ENCODE assay signal across 8 cellular contexts in genomic region chr1:22673486-22674409, GRCh38. TPM values are rescaled to one million over a fixed set of nuclear protein-coding genes. Genes with fewer than 3 reads are reported as not detected.
A peak's percentile ranks its signal among the peaks of the same experiment; 100 is the strongest.
DNase-seq lines count a peak whose midpoint lies in the region; ATAC-seq and TF ChIP-seq lines count a peak whose summit lies in the region.

No MANE protein-coding gene starts in this region.

- H2BK5ac ChIP-seq in IMR-90 (ENCODE audit: low read depth, low read length, poor library complexity, severe bottlenecking): no peak overlapping the region

- H3K36me3 ChIP-seq in IMR-90 (ENCODE audit: control insufficient read depth, insufficient read depth, low read length): no peaks in the 10 kb centered on the region
- no peaks in the 10 kb centered on the region for H3K36me3 ChIP-seq in RWPE2 (ENCODE audit: low read depth)
- H3K36me3 ChIP-seq in fibroblast of lung (ENCODE audit: control insufficient read depth, insufficient read depth, low read length): no peaks in the 10 kb centered on the region

- H3K79me1 ChIP-seq in IMR-90 (ENCODE audit: low read depth in 1 of 2, low read length in 2 of 2): no peaks in the 10 kb centered on the region

- no peak overlapping the region for H3K9ac ChIP-seq in IMR-90 (ENCODE audit: low read depth, low read length)
- H3K9ac ChIP-seq in fibroblast of lung (ENCODE audit: insufficient read depth, low read length): no peak overlapping the region

- dilution Hi-C loops in IMR-90 (cut with HindIII; ENCODE audit: low sequenced_read_pairs, unreplicated experiment): no loop called here

- H3K56ac ChIP-seq in IMR-90 (ENCODE audit: extremely low read depth, insufficient read depth, low read length): no peak overlapping the region

- H4K8ac ChIP-seq in IMR-90 (ENCODE audit: low read depth in 2 of 2, low read length in 2 of 2): no peak overlapping the region

- peak overlapping the region; percentile 44 for H2AK9ac ChIP-seq in IMR-90 (replicated peaks; ENCODE audit: low read depth, low read length, poor library complexity)

- H2BK15ac ChIP-seq in IMR-90 (ENCODE audit: low read depth, low read length): no peak overlapping the region

- no peak overlapping the region for H3K27ac ChIP-seq in IMR-90 (ENCODE audit: insufficient read depth, low read length)
- no peak overlapping the region for H3K27ac ChIP-seq in RWPE2 (ENCODE audit: poor library complexity, severe bottlenecking)
- no peak overlapping the region for H3K27ac ChIP-seq in fibroblast of lung (ENCODE audit: insufficient read depth, low read length)

- intact Hi-C loops in IMR-90 (cut with micrococcal nuclease): loop anchor here (1.0 to 2.0 kb wide), 4 partner anchors 31 to 257 kb away; no protein-coding TSS in a partner anchor

- no peaks in the 10 kb centered on the region for H3K79me2 ChIP-seq in fibroblast of lung (ENCODE audit: control insufficient read depth, insufficient read depth, low read length)

- no peak overlapping the region for H4K91ac ChIP-seq in IMR-90 (ENCODE audit: insufficient read depth, low read depth, low read length)

- no peak overlapping the region for H3K18ac ChIP-seq in IMR-90 (ENCODE audit: low read depth, low read length)

- no peak overlapping the region for H4K5ac ChIP-seq in IMR-90 (ENCODE audit: low read depth, low read length)

- CTCF ChIA-PET in IMR-90 (lab: Yijun Ruan, JAX): interaction anchor here (0.8 to 1.5 kb wide), 4 partner anchors 31 to 258 kb away, joined by 3 to 4 read pairs (median 4); no protein-coding TSS in a partner anchor

- WGBS in IMR-90 (ENCODE audit: extremely low coverage in 2 of 2, insufficient read length in 1 of 2), 2 experiments: no CpG with 5 or more reads among the region's 17 CpGs

- H2AK5ac ChIP-seq in IMR-90 (ENCODE audit: low read depth, low read length): no peak overlapping the region

- peak; percentile 64 to 85 for ATAC-seq in activated CD4-positive, CD25-positive, alpha-beta regulatory T cell treated with anti-CD3 and anti-CD28 coated beads, Interleukin-2, amount 50 U/mL, for 24 hours
- ATAC-seq in IMR-90 (ENCODE audit: low read depth): peak; percentile 91
- peak; percentile 48; the same call in 2 of the 3 replicates for ATAC-seq in RWPE2 (ENCODE audit: low read depth)
- ATAC-seq in GM19324 (IDR thresholded peaks at IDR 0.05; ENCODE audit: low FRiP score, unreplicated experiment): no peak

- no peaks in the 10 kb centered on the region for H3K9me3 ChIP-seq in IMR-90 (ENCODE audit: control insufficient read depth, insufficient read depth, low read length)
- H3K9me3 ChIP-seq in RWPE2 (ENCODE audit: severe bottlenecking): no peaks in the 10 kb centered on the region
- no peaks in the 10 kb centered on the region for H3K9me3 ChIP-seq in fibroblast of lung (ENCODE audit: control insufficient read depth, insufficient read depth, low read depth, low read length)

- in situ Hi-C loops in IMR-90 (cut with MboI; ENCODE audit: low sequenced_read_pairs): loop anchor here (5.0 kb wide), 1 partner anchor 249 kb away; no protein-coding TSS in a partner anchor

- BruUV-seq in IMR-90 (replicated peaks; lab: Mats Ljungman, UMichigan): no TSS peak

- H3K14ac ChIP-seq in IMR-90 (replicated peaks; ENCODE audit: low read depth, low read length): no peak overlapping the region

- POLR2A ChIA-PET in IMR-90 (lab: Charles Lee; ENCODE audit: unreplicated experiment): no interaction called here

- peak; percentile 96 for TF ChIP-seq RAD21 in IMR-90 (IDR thresholded peaks at IDR 0.05; ENCODE audit: low read length)

- H2AFZ ChIP-seq in IMR-90 (replicated peaks; ENCODE audit: low read length, poor library complexity) (no peak overlapping the region), fibroblast of lung (ENCODE audit: low read length) (no peak overlapping the region)

- H3K27me3 ChIP-seq in IMR-90 (ENCODE audit: control insufficient read depth, insufficient read depth, low read length): peaks cover 42% of the 10 kb centered on the region
- peaks cover 4% of the 10 kb centered on the region for H3K27me3 ChIP-seq in RWPE2 (ENCODE audit: insufficient read depth, poor library complexity, severe bottlenecking)
- peaks cover 28% of the 10 kb centered on the region for H3K27me3 ChIP-seq in fibroblast of lung (ENCODE audit: control insufficient read depth, insufficient read depth, low read length)

- TF ChIP-seq POLR2A in IMR-90 (IDR thresholded peaks at IDR 0.05; ENCODE audit: low read depth, low read length): no peak

- H3K4me3 ChIP-seq in IMR-90 (ENCODE audit: insufficient read depth, low read depth, low read length) (no peak overlapping the region), RWPE2 (ENCODE audit: severe bottlenecking) (no peak overlapping the region), fibroblast of lung (replicated peaks in 1 of 4; ENCODE audit: control extremely low read depth in 1 of 4, insufficient read depth in 1 of 4, low read depth in 3 of 4, low read length in 4 of 4) (no peak overlapping the region)

- no peak overlapping the region for H3K23ac ChIP-seq in IMR-90 (ENCODE audit: low read depth, low read length)

- DNase-seq in activated CD4-positive, CD25-positive, alpha-beta regulatory T cell (lab: John Stamatoyannopoulos, UW): no peak
- DNase-seq in IMR-90 (peak; percentile 74), RWPE2 (ENCODE audit: low spot score) (no peak), fibroblast of lung (ENCODE audit: low read depth in 2 of 2) (peak; percentile 49 to 70), nucleus accumbens (lab: John Stamatoyannopoulos, UW) (peak in 30 of 56 donors; percentile 1 to 79 (median 25)), cortex of kidney (lab: John Stamatoyannopoulos, UW) (no peak)

- H3K4ac ChIP-seq in IMR-90 (ENCODE audit: low read depth, low read length): no peak overlapping the region

- H3K4me2 ChIP-seq in IMR-90 (ENCODE audit: low read depth, low read length) (no peak overlapping the region), fibroblast of lung (ENCODE audit: extremely low read depth, insufficient read depth, low read length) (no peak overlapping the region)

- H2BK20ac ChIP-seq in IMR-90 (ENCODE audit: low read depth, low read length): no peak overlapping the region

- H4K20me1 ChIP-seq in IMR-90 (ENCODE audit: insufficient read depth, low read length): no peaks in the 10 kb centered on the region
- no peaks in the 10 kb centered on the region for H4K20me1 ChIP-seq in fibroblast of lung (ENCODE audit: control insufficient read depth, extremely low read depth, insufficient read depth, low read length)

- no peaks in the 10 kb centered on the region for H3K9me1 ChIP-seq in IMR-90 (ENCODE audit: insufficient read depth, low read length)

- H2BK120ac ChIP-seq in IMR-90 (ENCODE audit: low read depth, low read length): no peak overlapping the region

- H3K4me1 ChIP-seq in IMR-90 (ENCODE audit: control insufficient read depth, insufficient read depth, low read length) (no peaks in the 10 kb centered on the region), RWPE2 (ENCODE audit: insufficient read depth, poor library complexity, severe bottlenecking) (no peaks in the 10 kb centered on the region), fibroblast of lung (ENCODE audit: control insufficient read depth, extremely low read depth, insufficient read depth, low read length) (no peaks in the 10 kb centered on the region)

- TF ChIP-seq CTCF in IMR-90 (conservative IDR thresholded peaks at IDR 0.05; ENCODE audit: low read depth, low read length): peak; percentile 96
- peak; percentile 79 for TF ChIP-seq CTCF in RWPE2 (IDR thresholded peaks at IDR 0.05; ENCODE audit: poor library complexity, severe bottlenecking)
- peak; percentile 80 to 86 for TF ChIP-seq CTCF in fibroblast of lung (conservative IDR thresholded peaks at IDR 0.05 in 1 of 2, IDR thresholded peaks at IDR 0.05 in 1 of 2; ENCODE audit: low read depth in 1 of 2, low read length in 2 of 2)

TF ChIP-seq in IMR-90, 13 proteins besides CTCF, POLR2A, EP300 and RAD21:
- peak; percentile 97 for TF ChIP-seq SMC3 (IDR thresholded peaks at IDR 0.05; ENCODE audit: low read depth, low read length)
- TF ChIP-seq MXI1 (IDR thresholded peaks at IDR 0.05; ENCODE audit: borderline replicate concordance, low read depth, low read length): no peak
- TF ChIP-seq FOS (IDR thresholded peaks at IDR 0.05; ENCODE audit: low read depth, low read length): no peak

RNA-seq across cellular contexts. Expression of gene C1QB, which starts 20.7 kb away (rescaled TPM):
- total RNA-seq in IMR-90 (2012; rRNA removed) (not detected in 2 replicates), fibroblast of lung (not detected in 2 replicates)
- polyA plus RNA-seq in IMR-90 (2012; rRNA removed) (not detected in 2 replicates), fibroblast of lung (not detected in 2 replicates)
- not detected in 2 replicates for polyA plus RNA-seq in IMR-90 (2012; cell fraction: cytosol; rRNA removed)
- polyA plus RNA-seq in IMR-90 (2012; cell fraction: nucleus; rRNA removed; ENCODE audit: low replicate concordance): not detected in 2 replicates
- polyA plus RNA-seq in fibroblast of lung (2012): not detected in 2 replicates
- polyA minus RNA-seq in fibroblast of lung (ENCODE audit: low replicate concordance): not detected in 2 replicates

RNA-seq across cellular contexts. Expression of gene C1QC, which starts 30.3 kb away (rescaled TPM):
- total RNA-seq in IMR-90 (2012; rRNA removed) (not detected in 2 replicates), fibroblast of lung (not detected in 2 replicates)
- polyA plus RNA-seq in IMR-90 (2012; rRNA removed) (not detected in 2 replicates), fibroblast of lung (not detected in 2 replicates)
- not detected in 2 replicates for polyA plus RNA-seq in IMR-90 (2012; cell fraction: cytosol; rRNA removed)
- not detected in 2 replicates for polyA plus RNA-seq in IMR-90 (2012; cell fraction: nucleus; rRNA removed; ENCODE audit: low replicate concordance)
- not detected in 2 replicates for polyA plus RNA-seq in fibroblast of lung (2012)
- not detected in 2 replicates for polyA minus RNA-seq in fibroblast of lung (ENCODE audit: low replicate concordance)

RNA-seq across cellular contexts. Expression of gene EPHB2, which starts 36.9 kb away (rescaled TPM):
- total RNA-seq in IMR-90 (2012; rRNA removed): 54.7 and 58.8 TPM in 2 replicates
- 52.3 and 53.6 TPM in 2 replicates for polyA plus RNA-seq in IMR-90 (2012; rRNA removed)
- polyA plus RNA-seq in IMR-90 (2012; cell fraction: cytosol; rRNA removed): 25.1 and 54.3 TPM in 2 replicates
- 18.5 and 36.7 TPM in 2 replicates for polyA plus RNA-seq in IMR-90 (2012; cell fraction: nucleus; rRNA removed; ENCODE audit: low replicate concordance)
- total RNA-seq in fibroblast of lung: 11.2 and 12.3 TPM in 2 replicates
- 4.1 and 21.8 TPM in 2 replicates for polyA plus RNA-seq in fibroblast of lung
- 6.5 and 34.9 TPM in 2 replicates for polyA plus RNA-seq in fibroblast of lung (2012)
- 34.6 and 147 TPM in 2 replicates for polyA minus RNA-seq in fibroblast of lung (ENCODE audit: low replicate concordance)

RNA-seq across cellular contexts. Expression of gene C1QA, which starts 37.3 kb away (rescaled TPM):
- total RNA-seq in IMR-90 (2012; rRNA removed) (not detected in 2 replicates), fibroblast of lung (0.26 TPM in 1 of 2 replicates, not detected in the other)
- polyA plus RNA-seq in IMR-90 (2012; rRNA removed) (not detected in 2 replicates), fibroblast of lung (not detected in 2 replicates)
- not detected in 2 replicates for polyA plus RNA-seq in IMR-90 (2012; cell fraction: cytosol; rRNA removed)
- not detected in 2 replicates for polyA plus RNA-seq in IMR-90 (2012; cell fraction: nucleus; rRNA removed; ENCODE audit: low replicate concordance)
- polyA plus RNA-seq in fibroblast of lung (2012): not detected in 2 replicates
- polyA minus RNA-seq in fibroblast of lung (ENCODE audit: low replicate concordance): not detected in 2 replicates

Comparison
In these comparisons a context has a peak if more than half of its experiments do, and no peak if none do; other contexts are left out.
1. DNase-seq: peak in IMR-90 (single experiment), fibroblast of lung (2 of 2) and nucleus accumbens (30 of 56); none in activated CD4-positive, CD25-positive, alpha-beta regulatory T cell (0 of 4), RWPE2 (single experiment) and cortex of kidney (single experiment).
2. Peak in every context shown above with its lines, with median percentiles within 50 percentile points of each other: CTCF ChIP-seq.